In the genomic region with DNA sequence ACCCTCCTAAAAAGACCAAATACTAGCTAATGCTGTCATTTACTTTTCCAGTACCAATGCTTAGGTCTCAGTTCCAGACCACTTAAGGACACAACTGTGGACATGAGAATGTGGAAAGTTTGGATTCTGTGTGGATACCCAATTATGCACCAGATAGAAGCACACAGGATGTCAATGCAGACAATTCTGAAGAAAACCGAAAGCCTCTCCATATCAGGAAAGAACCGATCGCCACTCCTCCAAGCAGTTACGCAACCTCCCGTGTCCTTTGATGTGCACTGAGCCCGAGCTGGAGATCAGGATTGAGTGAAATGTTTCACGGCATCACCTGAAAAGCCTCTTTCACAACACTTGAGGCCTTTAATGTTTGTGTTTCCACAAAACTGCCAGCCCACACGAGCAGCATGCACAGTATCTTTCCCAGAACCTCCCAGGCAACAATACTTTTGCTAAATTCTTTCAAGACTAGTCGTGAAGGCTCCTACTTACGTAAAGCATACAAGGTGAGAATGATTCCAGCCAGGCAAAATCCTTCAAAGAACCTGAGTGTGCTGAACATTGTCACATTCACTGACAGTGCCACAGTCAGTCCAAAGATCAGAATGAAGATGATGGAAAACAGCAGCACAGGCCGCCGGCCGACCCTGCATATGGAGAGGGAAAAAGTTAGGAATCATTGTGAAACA, we compare ENCODE assay signal across 1 cellular context.
TF ChIP-seq lines count a peak whose summit lies in the region.

No MANE protein-coding gene starts in this region.

TF ChIP-seq in HepG2, 621 proteins besides CTCF, POLR2A, EP300 and RAD21 (continued from another document and continues in another):
- TF ChIP-seq, protein P1, sequence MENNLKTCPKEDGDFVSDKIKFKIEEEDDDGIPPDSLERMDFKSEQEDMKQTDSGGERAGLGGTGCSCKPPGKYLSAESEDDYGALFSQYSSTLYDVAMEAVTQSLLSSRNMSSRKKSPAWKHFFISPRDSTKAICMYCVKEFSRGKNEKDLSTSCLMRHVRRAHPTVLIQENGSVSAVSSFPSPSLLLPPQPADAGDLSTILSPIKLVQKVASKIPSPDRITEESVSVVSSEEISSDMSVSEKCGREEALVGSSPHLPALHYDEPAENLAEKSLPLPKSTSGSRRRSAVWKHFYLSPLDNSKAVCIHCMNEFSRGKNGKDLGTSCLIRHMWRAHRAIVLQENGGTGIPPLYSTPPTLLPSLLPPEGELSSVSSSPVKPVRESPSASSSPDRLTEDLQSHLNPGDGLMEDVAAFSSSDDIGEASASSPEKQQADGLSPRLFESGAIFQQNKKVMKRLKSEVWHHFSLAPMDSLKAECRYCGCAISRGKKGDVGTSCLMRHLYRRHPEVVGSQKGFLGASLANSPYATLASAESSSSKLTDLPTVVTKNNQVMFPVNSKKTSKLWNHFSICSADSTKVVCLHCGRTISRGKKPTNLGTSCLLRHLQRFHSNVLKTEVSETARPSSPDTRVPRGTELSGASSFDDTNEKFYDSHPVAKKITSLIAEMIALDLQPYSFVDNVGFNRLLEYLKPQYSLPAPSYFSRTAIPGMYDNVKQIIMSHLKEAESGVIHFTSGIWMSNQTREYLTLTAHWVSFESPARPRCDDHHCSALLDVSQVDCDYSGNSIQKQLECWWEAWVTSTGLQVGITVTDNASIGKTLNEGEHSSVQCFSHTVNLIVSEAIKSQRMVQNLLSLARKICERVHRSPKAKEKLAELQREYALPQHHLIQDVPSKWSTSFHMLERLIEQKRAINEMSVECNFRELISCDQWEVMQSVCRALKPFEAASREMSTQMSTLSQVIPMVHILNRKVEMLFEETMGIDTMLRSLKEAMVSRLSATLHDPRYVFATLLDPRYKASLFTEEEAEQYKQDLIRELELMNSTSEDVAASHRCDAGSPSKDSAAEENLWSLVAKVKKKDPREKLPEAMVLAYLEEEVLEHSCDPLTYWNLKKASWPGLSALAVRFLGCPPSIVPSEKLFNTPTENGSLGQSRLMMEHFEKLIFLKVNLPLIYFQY (CRISPR knock-in tag; IDR thresholded peaks at IDR 0.05; ENCODE audit: borderline replicate concordance) = peak; percentile 79; the same call in 1 of the 2 replicates
- TF ChIP-seq, protein P2, sequence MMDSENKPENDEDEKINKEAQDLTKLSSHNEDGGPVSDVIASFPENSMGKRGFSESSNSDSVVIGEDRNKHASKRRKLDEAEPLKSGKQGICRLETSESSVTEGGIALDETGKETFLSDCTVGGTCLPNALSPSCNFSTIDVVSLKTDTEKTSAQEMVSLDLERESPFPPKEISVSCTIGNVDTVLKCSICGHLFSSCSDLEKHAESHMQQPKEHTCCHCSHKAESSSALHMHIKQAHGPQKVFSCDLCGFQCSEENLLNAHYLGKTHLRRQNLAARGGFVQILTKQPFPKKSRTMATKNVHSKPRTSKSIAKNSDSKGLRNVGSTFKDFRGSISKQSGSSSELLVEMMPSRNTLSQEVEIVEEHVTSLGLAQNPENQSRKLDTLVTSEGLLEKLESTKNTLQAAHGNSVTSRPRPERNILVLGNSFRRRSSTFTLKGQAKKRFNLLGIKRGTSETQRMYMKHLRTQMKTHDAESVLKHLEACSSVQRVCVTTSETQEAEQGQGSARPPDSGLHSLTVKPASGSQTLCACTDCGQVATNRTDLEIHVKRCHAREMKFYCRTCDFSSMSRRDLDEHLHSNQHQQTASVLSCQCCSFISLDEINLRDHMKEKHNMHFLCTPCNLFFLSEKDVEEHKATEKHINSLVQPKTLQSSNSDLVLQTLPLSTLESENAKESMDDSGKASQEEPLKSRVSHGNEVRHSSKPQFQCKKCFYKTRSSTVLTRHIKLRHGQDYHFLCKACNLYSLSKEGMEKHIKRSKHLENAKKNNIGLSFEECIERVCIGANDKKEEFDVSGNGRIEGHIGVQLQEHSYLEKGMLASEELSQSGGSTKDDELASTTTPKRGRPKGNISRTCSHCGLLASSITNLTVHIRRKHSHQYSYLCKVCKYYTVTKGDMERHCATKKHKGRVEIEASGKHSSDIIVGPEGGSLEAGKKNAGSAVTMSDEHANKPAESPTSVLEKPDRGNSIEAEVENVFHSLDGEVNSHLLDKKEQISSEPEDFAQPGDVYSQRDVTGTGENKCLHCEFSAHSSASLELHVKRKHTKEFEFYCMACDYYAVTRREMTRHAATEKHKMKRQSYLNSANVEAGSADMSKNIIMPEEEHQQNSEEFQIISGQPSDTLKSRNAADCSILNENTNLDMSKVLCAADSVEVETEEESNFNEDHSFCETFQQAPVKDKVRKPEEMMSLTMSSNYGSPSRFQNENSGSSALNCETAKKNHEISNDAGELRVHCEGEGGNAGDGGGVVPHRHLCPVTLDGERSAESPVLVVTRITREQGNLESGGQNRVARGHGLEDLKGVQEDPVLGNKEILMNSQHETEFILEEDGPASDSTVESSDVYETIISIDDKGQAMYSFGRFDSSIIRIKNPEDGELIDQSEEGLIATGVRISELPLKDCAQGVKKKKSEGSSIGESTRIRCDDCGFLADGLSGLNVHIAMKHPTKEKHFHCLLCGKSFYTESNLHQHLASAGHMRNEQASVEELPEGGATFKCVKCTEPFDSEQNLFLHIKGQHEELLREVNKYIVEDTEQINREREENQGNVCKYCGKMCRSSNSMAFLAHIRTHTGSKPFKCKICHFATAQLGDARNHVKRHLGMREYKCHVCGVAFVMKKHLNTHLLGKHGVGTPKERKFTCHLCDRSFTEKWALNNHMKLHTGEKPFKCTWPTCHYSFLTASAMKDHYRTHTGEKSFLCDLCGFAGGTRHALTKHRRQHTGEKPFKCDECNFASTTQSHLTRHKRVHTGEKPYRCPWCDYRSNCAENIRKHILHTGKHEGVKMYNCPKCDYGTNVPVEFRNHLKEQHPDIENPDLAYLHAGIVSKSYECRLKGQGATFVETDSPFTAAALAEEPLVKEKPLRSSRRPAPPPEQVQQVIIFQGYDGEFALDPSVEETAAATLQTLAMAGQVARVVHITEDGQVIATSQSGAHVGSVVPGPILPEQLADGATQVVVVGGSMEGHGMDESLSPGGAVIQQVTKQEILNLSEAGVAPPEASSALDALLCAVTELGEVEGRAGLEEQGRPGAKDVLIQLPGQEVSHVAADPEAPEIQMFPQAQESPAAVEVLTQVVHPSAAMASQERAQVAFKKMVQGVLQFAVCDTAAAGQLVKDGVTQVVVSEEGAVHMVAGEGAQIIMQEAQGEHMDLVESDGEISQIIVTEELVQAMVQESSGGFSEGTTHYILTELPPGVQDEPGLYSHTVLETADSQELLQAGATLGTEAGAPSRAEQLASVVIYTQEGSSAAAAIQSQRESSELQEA (CRISPR knock-in tag; IDR thresholded peaks at IDR 0.05; ENCODE audit: not compliant biosample characterization) = peak; percentile 85
- TF ChIP-seq ZNF552 (CRISPR knock-in tag; IDR thresholded peaks at IDR 0.05; ENCODE audit: borderline replicate concordance) = peak; percentile 69; the same call in 1 of the 2 replicates
- TF ChIP-seq, protein P3, sequence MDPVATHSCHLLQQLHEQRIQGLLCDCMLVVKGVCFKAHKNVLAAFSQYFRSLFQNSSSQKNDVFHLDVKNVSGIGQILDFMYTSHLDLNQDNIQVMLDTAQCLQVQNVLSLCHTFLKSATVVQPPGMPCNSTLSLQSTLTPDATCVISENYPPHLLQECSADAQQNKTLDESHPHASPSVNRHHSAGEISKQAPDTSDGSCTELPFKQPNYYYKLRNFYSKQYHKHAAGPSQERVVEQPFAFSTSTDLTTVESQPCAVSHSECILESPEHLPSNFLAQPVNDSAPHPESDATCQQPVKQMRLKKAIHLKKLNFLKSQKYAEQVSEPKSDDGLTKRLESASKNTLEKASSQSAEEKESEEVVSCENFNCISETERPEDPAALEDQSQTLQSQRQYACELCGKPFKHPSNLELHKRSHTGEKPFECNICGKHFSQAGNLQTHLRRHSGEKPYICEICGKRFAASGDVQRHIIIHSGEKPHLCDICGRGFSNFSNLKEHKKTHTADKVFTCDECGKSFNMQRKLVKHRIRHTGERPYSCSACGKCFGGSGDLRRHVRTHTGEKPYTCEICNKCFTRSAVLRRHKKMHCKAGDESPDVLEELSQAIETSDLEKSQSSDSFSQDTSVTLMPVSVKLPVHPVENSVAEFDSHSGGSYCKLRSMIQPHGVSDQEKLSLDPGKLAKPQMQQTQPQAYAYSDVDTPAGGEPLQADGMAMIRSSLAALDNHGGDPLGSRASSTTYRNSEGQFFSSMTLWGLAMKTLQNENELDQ (CRISPR knock-in tag; IDR thresholded peaks at IDR 0.05; ENCODE audit: borderline replicate concordance) = 0 out of 2 replicates have a peak, but pooled peaks have one; percentile 89
- peak; percentile 97 for TF ChIP-seq ZNF772 (CRISPR knock-in tag; IDR thresholded peaks at IDR 0.05)
- TF ChIP-seq PAX8 (CRISPR knock-in tag; IDR thresholded peaks at IDR 0.05; ENCODE audit: borderline replicate concordance) = no peak
- TF ChIP-seq ZNF709 (CRISPR knock-in tag; IDR thresholded peaks at IDR 0.05) = peak; percentile 92
- TF ChIP-seq, protein P4, sequence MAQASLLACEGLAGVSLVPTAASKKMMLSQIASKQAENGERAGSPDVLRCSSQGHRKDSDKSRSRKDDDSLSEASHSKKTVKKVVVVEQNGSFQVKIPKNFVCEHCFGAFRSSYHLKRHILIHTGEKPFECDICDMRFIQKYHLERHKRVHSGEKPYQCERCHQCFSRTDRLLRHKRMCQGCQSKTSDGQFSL (CRISPR knock-in tag; IDR thresholded peaks at IDR 0.05) = peak; percentile 16; the same call in 1 of the 2 replicates
- TF ChIP-seq ZNF383 (CRISPR knock-in tag; IDR thresholded peaks at IDR 0.05; ENCODE audit: borderline replicate concordance) = no peak
- no peak for TF ChIP-seq SMARCC2 (IDR thresholded peaks at IDR 0.05)
- TF ChIP-seq CBX5 (CRISPR knock-in tag; IDR thresholded peaks at IDR 0.05; ENCODE audit: borderline replicate concordance) = peak; percentile 99; the same call in 1 of the 2 replicates
- TF ChIP-seq ZNF160 (CRISPR knock-in tag; IDR thresholded peaks at IDR 0.05) = peak; percentile 68; the same call in 1 of the 2 replicates
- TF ChIP-seq ZBTB38 (CRISPR knock-in tag; IDR thresholded peaks at IDR 0.05) = peak; percentile 98
- TF ChIP-seq KLF16 (CRISPR knock-in tag; IDR thresholded peaks at IDR 0.05) = peak in 1 of 2 experiments; percentile 98; a peak in 1 of 4 replicates
- TF ChIP-seq ZEB1 (IDR thresholded peaks at IDR 0.05; ENCODE audit: insufficient replicate concordance, low read depth) = peak; percentile 97
- no peak for TF ChIP-seq ZNF20 (CRISPR knock-in tag; IDR thresholded peaks at IDR 0.05)
- TF ChIP-seq ZSCAN21 (CRISPR knock-in tag; IDR thresholded peaks at IDR 0.05; ENCODE audit: borderline replicate concordance) = peak; percentile 94
- TF ChIP-seq, protein P5, sequence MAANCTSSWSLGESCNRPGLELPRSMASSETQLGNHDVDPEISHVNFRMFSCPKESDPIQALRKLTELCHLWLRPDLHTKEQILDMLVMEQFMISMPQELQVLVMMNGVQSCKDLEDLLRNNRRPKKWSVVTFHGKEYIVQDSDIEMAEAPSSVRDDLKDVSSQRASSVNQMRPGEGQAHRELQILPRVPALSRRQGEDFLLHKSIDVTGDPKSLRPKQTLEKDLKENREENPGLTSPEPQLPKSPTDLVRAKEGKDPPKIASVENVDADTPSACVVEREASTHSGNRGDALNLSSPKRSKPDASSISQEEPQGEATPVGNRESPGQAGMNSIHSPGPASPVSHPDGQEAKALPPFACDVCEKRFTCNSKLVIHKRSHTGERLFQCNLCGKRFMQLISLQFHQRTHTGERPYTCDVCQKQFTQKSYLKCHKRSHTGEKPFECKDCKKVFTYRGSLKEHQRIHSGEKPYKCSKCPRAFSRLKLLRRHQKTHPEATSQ (CRISPR knock-in tag; IDR thresholded peaks at IDR 0.05; ENCODE audit: borderline replicate concordance) = peak; percentile 43; the same call in 1 of the 2 replicates
- no peak for TF ChIP-seq RAD51 (IDR thresholded peaks at IDR 0.05; ENCODE audit: borderline replicate concordance)
- TF ChIP-seq ZNF83 (CRISPR knock-in tag; IDR thresholded peaks at IDR 0.05; ENCODE audit: borderline replicate concordance) = no peak
- peak; percentile 26 for TF ChIP-seq KLF9 (CRISPR knock-in tag; IDR thresholded peaks at IDR 0.05; ENCODE audit: low read depth)
- TF ChIP-seq, protein P6, sequence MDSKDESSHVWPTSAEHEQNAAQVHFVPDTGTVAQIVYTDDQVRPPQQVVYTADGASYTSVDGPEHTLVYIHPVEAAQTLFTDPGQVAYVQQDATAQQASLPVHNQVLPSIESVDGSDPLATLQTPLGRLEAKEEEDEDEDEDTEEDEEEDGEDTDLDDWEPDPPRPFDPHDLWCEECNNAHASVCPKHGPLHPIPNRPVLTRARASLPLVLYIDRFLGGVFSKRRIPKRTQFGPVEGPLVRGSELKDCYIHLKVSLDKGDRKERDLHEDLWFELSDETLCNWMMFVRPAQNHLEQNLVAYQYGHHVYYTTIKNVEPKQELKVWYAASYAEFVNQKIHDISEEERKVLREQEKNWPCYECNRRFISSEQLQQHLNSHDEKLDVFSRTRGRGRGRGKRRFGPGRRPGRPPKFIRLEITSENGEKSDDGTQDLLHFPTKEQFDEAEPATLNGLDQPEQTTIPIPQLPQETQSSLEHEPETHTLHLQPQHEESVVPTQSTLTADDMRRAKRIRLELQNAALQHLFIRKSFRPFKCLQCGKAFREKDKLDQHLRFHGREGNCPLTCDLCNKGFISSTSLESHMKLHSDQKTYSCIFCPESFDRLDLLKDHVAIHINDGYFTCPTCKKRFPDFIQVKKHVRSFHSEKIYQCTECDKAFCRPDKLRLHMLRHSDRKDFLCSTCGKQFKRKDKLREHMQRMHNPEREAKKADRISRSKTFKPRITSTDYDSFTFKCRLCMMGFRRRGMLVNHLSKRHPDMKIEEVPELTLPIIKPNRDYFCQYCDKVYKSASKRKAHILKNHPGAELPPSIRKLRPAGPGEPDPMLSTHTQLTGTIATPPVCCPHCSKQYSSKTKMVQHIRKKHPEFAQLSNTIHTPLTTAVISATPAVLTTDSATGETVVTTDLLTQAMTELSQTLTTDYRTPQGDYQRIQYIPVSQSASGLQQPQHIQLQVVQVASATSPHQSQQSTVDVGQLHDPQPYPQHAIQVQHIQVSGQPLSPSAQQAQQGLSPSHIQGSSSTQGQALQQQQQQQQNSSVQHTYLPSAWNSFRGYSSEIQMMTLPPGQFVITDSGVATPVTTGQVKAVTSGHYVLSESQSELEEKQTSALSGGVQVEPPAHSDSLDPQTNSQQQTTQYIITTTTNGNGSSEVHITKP (CRISPR knock-in tag; IDR thresholded peaks at IDR 0.05; ENCODE audit: low read depth) = peak; percentile 74
- TF ChIP-seq KLF6 (CRISPR knock-in tag; IDR thresholded peaks at IDR 0.05) = peak; percentile 94
- peak; percentile 67; the same call in 1 of the 2 replicates for TF ChIP-seq ZNF546 (CRISPR knock-in tag; conservative IDR thresholded peaks at IDR 0.05)
- TF ChIP-seq, protein P7, sequence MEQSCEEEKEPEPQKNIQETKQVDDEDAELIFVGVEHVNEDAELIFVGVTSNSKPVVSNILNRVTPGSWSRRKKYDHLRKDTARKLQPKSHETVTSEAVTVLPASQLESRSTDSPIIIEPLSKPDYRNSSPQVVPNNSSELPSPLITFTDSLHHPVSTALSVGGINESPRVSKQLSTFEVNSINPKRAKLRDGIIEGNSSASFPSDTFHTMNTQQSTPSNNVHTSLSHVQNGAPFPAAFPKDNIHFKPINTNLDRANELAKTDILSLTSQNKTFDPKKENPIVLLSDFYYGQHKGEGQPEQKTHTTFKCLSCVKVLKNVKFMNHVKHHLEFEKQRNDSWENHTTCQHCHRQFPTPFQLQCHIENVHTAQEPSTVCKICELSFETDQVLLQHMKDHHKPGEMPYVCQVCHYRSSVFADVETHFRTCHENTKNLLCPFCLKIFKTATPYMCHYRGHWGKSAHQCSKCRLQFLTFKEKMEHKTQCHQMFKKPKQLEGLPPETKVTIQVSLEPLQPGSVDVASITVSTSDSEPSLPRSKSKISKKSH (CRISPR knock-in tag; IDR thresholded peaks at IDR 0.05; ENCODE audit: borderline replicate concordance) = no peak
- TF ChIP-seq ZNF816 (CRISPR knock-in tag; IDR thresholded peaks at IDR 0.05; ENCODE audit: borderline replicate concordance) = peak; percentile 90; the same call in 1 of the 2 replicates
- TF ChIP-seq, protein P8, sequence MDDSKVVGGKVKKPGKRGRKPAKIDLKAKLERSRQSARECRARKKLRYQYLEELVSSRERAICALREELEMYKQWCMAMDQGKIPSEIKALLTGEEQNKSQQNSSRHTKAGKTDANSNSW (CRISPR knock-in tag; IDR thresholded peaks at IDR 0.05; ENCODE audit: borderline replicate concordance) = no peak
- TF ChIP-seq ZFP82 (CRISPR knock-in tag; IDR thresholded peaks at IDR 0.05; ENCODE audit: borderline replicate concordance) = no peak
- TF ChIP-seq CEBPG (CRISPR knock-in tag; IDR thresholded peaks at IDR 0.05) = peak; percentile 100
